Comparison of ENCODE assay signal across 1 cellular context in the genomic region with DNA sequence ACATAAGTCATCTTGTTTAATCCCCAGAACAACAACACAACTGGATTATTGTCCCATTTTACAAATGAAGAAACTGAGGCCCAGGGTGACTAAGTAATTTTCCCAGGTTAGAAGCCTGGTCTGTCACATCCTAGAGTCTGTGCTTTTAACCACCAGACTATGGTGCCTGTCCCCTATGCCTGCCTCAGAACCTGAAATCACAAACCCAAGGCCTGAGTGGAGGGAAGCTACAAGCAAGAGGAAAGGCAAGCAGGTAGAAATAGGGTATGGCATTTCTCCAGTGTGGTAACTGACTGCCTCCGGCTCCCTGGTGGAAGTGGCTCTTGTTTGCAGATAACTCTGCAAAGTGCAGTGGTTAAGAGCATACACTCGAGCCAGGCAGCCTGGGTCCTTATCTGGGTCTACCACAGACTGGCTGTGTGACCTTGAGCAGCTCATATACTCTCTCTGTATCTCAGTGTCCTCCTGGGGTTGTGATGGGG.
TF ChIP-seq lines count a peak whose summit lies in the region.

No MANE protein-coding gene starts in this region.

TF ChIP-seq in K562, 482 proteins besides CTCF, POLR2A, EP300 and RAD21 (continues in another document):
- TF ChIP-seq CBFA2T3 (IDR thresholded peaks at IDR 0.05): peak; percentile 94
- TF ChIP-seq RNF2 (IDR thresholded peaks at IDR 0.05): peak; percentile 34; the same call in 1 of the 2 replicates
- peak; percentile 51 for TF ChIP-seq KDM5B (IDR thresholded peaks at IDR 0.05; ENCODE audit: insufficient replicate concordance, low read depth, low read length)
- TF ChIP-seq ESRRB (CRISPR knock-in tag; IDR thresholded peaks at IDR 0.05; ENCODE audit: borderline replicate concordance): no peak
- TF ChIP-seq, protein P1, sequence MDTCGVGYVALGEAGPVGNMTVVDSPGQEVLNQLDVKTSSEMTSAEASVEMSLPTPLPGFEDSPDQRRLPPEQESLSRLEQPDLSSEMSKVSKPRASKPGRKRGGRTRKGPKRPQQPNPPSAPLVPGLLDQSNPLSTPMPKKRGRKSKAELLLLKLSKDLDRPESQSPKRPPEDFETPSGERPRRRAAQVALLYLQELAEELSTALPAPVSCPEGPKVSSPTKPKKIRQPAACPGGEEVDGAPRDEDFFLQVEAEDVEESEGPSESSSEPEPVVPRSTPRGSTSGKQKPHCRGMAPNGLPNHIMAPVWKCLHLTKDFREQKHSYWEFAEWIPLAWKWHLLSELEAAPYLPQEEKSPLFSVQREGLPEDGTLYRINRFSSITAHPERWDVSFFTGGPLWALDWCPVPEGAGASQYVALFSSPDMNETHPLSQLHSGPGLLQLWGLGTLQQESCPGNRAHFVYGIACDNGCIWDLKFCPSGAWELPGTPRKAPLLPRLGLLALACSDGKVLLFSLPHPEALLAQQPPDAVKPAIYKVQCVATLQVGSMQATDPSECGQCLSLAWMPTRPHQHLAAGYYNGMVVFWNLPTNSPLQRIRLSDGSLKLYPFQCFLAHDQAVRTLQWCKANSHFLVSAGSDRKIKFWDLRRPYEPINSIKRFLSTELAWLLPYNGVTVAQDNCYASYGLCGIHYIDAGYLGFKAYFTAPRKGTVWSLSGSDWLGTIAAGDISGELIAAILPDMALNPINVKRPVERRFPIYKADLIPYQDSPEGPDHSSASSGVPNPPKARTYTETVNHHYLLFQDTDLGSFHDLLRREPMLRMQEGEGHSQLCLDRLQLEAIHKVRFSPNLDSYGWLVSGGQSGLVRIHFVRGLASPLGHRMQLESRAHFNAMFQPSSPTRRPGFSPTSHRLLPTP (IDR thresholded peaks at IDR 0.05; ENCODE audit: borderline replicate concordance, extremely low read depth, insufficient read length): peak; percentile 77
- peak; percentile 24; the same call in 1 of the 2 replicates for TF ChIP-seq ZNF263 (CRISPR knock-in tag; IDR thresholded peaks at IDR 0.05; ENCODE audit: borderline replicate concordance)
- no peak for TF ChIP-seq MEIS2 (IDR thresholded peaks at IDR 0.05; ENCODE audit: partially characterized antibody)
- TF ChIP-seq ZNF507 (tag; conservative IDR thresholded peaks at IDR 0.05): no peak
- TF ChIP-seq LCOR (CRISPR knock-in tag; IDR thresholded peaks at IDR 0.05): peak; percentile 76; the same call in 1 of the 2 replicates
- peak; percentile 55; the same call in 1 of the 2 replicates for TF ChIP-seq JUND (IDR thresholded peaks at IDR 0.05; ENCODE audit: borderline replicate concordance, low read depth, low read length)
- TF ChIP-seq JUND (tag; IDR thresholded peaks at IDR 0.05; ENCODE audit: borderline replicate concordance, low read depth, low read length): peak; percentile 67; the same call in 1 of the 3 replicates
- TF ChIP-seq, protein P2, sequence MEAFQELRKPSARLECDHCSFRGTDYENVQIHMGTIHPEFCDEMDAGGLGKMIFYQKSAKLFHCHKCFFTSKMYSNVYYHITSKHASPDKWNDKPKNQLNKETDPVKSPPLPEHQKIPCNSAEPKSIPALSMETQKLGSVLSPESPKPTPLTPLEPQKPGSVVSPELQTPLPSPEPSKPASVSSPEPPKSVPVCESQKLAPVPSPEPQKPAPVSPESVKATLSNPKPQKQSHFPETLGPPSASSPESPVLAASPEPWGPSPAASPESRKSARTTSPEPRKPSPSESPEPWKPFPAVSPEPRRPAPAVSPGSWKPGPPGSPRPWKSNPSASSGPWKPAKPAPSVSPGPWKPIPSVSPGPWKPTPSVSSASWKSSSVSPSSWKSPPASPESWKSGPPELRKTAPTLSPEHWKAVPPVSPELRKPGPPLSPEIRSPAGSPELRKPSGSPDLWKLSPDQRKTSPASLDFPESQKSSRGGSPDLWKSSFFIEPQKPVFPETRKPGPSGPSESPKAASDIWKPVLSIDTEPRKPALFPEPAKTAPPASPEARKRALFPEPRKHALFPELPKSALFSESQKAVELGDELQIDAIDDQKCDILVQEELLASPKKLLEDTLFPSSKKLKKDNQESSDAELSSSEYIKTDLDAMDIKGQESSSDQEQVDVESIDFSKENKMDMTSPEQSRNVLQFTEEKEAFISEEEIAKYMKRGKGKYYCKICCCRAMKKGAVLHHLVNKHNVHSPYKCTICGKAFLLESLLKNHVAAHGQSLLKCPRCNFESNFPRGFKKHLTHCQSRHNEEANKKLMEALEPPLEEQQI (IDR thresholded peaks at IDR 0.05): peak; percentile 44; the same call in 1 of the 2 replicates
- TF ChIP-seq, protein P3, sequence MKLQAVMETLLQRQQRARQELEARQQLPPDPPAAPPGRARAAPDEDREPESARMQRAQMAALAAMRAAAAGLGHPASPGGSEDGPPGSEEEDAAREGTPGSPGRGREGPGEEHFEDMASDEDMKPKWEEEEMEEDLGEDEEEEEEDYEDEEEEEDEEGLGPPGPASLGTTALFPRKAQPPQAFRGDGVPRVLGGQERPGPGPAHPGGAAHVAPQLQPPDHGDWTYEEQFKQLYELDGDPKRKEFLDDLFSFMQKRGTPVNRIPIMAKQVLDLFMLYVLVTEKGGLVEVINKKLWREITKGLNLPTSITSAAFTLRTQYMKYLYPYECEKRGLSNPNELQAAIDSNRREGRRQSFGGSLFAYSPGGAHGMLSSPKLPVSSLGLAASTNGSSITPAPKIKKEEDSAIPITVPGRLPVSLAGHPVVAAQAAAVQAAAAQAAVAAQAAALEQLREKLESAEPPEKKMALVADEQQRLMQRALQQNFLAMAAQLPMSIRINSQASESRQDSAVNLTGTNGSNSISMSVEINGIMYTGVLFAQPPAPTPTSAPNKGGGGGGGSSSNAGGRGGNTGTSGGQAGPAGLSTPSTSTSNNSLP (IDR thresholded peaks at IDR 0.05; ENCODE audit: borderline replicate concordance, low read depth, low read length): peak; percentile 72; the same call in 1 of the 2 replicates
- peak; percentile 53 to 59; a peak in 2 of 4 replicates for TF ChIP-seq TBL1XR1 (IDR thresholded peaks at IDR 0.05; ENCODE audit: low read length in 2 of 2)
- TF ChIP-seq, protein P4, sequence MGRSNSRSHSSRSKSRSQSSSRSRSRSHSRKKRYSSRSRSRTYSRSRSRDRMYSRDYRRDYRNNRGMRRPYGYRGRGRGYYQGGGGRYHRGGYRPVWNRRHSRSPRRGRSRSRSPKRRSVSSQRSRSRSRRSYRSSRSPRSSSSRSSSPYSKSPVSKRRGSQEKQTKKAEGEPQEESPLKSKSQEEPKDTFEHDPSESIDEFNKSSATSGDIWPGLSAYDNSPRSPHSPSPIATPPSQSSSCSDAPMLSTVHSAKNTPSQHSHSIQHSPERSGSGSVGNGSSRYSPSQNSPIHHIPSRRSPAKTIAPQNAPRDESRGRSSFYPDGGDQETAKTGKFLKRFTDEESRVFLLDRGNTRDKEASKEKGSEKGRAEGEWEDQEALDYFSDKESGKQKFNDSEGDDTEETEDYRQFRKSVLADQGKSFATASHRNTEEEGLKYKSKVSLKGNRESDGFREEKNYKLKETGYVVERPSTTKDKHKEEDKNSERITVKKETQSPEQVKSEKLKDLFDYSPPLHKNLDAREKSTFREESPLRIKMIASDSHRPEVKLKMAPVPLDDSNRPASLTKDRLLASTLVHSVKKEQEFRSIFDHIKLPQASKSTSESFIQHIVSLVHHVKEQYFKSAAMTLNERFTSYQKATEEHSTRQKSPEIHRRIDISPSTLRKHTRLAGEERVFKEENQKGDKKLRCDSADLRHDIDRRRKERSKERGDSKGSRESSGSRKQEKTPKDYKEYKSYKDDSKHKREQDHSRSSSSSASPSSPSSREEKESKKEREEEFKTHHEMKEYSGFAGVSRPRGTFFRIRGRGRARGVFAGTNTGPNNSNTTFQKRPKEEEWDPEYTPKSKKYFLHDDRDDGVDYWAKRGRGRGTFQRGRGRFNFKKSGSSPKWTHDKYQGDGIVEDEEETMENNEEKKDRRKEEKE (IDR thresholded peaks at IDR 0.05; ENCODE audit: borderline replicate concordance in 1 of 2, control insufficient read depth in 1 of 2, low read depth in 2 of 2, low read length in 1 of 2): peak in 1 of 2 experiments; percentile 54; a peak in 1 of 4 replicates
- 0 out of 2 replicates have a peak, but pooled peaks have one; percentile 48 for TF ChIP-seq ZEB2 (IDR thresholded peaks at IDR 0.05)
- peak; percentile 71; the same call in 1 of the 2 replicates for TF ChIP-seq STAT5A (IDR thresholded peaks at IDR 0.05; ENCODE audit: borderline replicate concordance, low read length)
- TF ChIP-seq, protein P5, sequence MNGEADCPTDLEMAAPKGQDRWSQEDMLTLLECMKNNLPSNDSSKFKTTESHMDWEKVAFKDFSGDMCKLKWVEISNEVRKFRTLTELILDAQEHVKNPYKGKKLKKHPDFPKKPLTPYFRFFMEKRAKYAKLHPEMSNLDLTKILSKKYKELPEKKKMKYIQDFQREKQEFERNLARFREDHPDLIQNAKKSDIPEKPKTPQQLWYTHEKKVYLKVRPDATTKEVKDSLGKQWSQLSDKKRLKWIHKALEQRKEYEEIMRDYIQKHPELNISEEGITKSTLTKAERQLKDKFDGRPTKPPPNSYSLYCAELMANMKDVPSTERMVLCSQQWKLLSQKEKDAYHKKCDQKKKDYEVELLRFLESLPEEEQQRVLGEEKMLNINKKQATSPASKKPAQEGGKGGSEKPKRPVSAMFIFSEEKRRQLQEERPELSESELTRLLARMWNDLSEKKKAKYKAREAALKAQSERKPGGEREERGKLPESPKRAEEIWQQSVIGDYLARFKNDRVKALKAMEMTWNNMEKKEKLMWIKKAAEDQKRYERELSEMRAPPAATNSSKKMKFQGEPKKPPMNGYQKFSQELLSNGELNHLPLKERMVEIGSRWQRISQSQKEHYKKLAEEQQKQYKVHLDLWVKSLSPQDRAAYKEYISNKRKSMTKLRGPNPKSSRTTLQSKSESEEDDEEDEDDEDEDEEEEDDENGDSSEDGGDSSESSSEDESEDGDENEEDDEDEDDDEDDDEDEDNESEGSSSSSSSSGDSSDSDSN (IDR thresholded peaks at IDR 0.05; ENCODE audit: borderline replicate concordance in 1 of 2, low read depth in 2 of 2, low read length in 2 of 2): peak in 1 of 2 experiments; percentile 72; a peak in 1 of 4 replicates
- TF ChIP-seq, protein P6, sequence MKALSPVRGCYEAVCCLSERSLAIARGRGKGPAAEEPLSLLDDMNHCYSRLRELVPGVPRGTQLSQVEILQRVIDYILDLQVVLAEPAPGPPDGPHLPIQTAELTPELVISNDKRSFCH (CRISPR knock-in tag; IDR thresholded peaks at IDR 0.05): no peak
- TF ChIP-seq, protein P6 (tag; IDR thresholded peaks at IDR 0.05): peak; percentile 76
- peak; percentile 67; the same call in 1 of the 2 replicates for TF ChIP-seq CBFB (CRISPR knock-in tag; IDR thresholded peaks at IDR 0.05)
- TF ChIP-seq, protein P7, sequence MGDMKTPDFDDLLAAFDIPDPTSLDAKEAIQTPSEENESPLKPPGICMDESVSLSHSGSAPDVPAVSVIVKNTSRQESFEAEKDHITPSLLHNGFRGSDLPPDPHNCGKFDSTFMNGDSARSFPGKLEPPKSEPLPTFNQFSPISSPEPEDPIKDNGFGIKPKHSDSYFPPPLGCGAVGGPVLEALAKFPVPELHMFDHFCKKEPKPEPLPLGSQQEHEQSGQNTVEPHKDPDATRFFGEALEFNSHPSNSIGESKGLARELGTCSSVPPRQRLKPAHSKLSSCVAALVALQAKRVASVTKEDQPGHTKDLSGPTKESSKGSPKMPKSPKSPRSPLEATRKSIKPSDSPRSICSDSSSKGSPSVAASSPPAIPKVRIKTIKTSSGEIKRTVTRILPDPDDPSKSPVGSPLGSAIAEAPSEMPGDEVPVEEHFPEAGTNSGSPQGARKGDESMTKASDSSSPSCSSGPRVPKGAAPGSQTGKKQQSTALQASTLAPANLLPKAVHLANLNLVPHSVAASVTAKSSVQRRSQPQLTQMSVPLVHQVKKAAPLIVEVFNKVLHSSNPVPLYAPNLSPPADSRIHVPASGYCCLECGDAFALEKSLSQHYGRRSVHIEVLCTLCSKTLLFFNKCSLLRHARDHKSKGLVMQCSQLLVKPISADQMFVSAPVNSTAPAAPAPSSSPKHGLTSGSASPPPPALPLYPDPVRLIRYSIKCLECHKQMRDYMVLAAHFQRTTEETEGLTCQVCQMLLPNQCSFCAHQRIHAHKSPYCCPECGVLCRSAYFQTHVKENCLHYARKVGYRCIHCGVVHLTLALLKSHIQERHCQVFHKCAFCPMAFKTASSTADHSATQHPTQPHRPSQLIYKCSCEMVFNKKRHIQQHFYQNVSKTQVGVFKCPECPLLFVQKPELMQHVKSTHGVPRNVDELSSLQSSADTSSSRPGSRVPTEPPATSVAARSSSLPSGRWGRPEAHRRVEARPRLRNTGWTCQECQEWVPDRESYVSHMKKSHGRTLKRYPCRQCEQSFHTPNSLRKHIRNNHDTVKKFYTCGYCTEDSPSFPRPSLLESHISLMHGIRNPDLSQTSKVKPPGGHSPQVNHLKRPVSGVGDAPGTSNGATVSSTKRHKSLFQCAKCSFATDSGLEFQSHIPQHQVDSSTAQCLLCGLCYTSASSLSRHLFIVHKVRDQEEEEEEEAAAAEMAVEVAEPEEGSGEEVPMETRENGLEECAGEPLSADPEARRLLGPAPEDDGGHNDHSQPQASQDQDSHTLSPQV (IDR thresholded peaks at IDR 0.05): peak; percentile 69
- no peak for TF ChIP-seq NCOA6 (IDR thresholded peaks at IDR 0.05)
- peak; percentile 84 for TF ChIP-seq TAL1 (IDR thresholded peaks at IDR 0.05)
- TF ChIP-seq, protein P8, sequence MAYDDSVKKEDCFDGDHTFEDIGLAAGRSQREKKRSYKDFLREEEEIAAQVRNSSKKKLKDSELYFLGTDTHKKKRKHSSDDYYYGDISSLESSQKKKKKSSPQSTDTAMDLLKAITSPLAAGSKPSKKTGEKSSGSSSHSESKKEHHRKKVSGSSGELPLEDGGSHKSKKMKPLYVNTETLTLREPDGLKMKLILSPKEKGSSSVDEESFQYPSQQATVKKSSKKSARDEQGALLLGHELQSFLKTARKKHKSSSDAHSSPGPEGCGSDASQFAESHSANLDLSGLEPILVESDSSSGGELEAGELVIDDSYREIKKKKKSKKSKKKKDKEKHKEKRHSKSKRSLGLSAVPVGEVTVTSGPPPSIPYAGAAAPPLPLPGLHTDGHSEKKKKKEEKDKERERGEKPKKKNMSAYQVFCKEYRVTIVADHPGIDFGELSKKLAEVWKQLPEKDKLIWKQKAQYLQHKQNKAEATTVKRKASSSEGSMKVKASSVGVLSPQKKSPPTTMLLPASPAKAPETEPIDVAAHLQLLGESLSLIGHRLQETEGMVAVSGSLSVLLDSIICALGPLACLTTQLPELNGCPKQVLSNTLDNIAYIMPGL (CRISPR knock-in tag; IDR thresholded peaks at IDR 0.05): no peak
- TF ChIP-seq NFIC (IDR thresholded peaks at IDR 0.05): peak; percentile 84
- TF ChIP-seq ZNF384 (IDR thresholded peaks at IDR 0.05; ENCODE audit: low read depth, low read length): peak; percentile 8; the same call in 1 of the 2 replicates
- no peak for TF ChIP-seq ZNF175 (CRISPR knock-in tag; IDR thresholded peaks at IDR 0.05; ENCODE audit: low read depth)
- peak; percentile 99 for TF ChIP-seq HDAC2 (IDR thresholded peaks at IDR 0.05)
- 0 out of 2 replicates have a peak, but pooled peaks have one; percentile 17 for TF ChIP-seq BHLHE40 (IDR thresholded peaks at IDR 0.05; ENCODE audit: low read length)
- TF ChIP-seq, protein P9, sequence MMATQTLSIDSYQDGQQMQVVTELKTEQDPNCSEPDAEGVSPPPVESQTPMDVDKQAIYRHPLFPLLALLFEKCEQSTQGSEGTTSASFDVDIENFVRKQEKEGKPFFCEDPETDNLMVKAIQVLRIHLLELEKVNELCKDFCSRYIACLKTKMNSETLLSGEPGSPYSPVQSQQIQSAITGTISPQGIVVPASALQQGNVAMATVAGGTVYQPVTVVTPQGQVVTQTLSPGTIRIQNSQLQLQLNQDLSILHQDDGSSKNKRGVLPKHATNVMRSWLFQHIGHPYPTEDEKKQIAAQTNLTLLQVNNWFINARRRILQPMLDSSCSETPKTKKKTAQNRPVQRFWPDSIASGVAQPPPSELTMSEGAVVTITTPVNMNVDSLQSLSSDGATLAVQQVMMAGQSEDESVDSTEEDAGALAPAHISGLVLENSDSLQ (IDR thresholded peaks at IDR 0.05): no peak
- no peak for TF ChIP-seq ZBTB7A (IDR thresholded peaks at IDR 0.05; ENCODE audit: borderline replicate concordance, control insufficient read depth, low read depth, low read length)
- TF ChIP-seq ZNF316 (IDR thresholded peaks at IDR 0.05): peak; percentile 63
